Comparison of ENCODE assay signal across 15 cellular contexts in the genomic region with DNA sequence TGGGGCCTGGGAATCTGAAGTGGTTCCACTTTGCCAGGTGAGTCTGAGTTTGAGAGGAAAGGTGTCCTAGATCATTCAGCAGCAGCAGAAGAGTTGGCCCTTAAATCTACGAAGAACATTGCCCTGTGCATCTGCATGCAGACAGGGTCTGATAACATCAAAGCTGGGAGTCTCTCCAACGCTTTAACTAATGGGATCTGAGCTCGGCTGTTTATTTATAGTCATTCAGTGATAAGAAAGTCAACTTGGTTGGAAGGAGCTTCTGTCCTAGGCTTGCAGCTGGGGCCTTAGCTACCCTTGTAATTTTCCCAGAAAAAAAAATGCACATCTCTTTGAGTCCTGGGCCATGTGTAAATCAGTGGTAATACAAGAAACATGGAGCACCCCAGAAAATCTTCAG.
"Had no signal": no experiment of that assay in that cellular context is flagged by ENCODE, and none has a peak within 500 bp of the region (broad histone marks: within the 10 kb centered on the region; RNA-seq: fewer than 3 reads in every experiment).

No MANE protein-coding gene starts in this region.

- H3K36me3 ChIP-seq: gastroesophageal sphincter, sigmoid colon, spleen, thyroid gland had no signal

- H3K27ac Mint-ChIP-seq: activated CD4-positive, alpha-beta T cell treated with anti-CD3 and anti-CD28 coated beads for 36 hours; activated naive CD8-positive, alpha-beta T cell; immature natural killer cell had no signal

- H3K27ac ChIP-seq: gastroesophageal sphincter, sigmoid colon, spleen, thyroid gland had no signal

- H3K4me3 Mint-ChIP-seq: activated CD4-positive, alpha-beta T cell treated with anti-CD3 and anti-CD28 coated beads for 36 hours; activated naive CD8-positive, alpha-beta T cell; immature natural killer cell; nephron progenitor cell had no signal

- H3K4me1 ChIP-seq: gastroesophageal sphincter, sigmoid colon, spleen, thyroid gland had no signal

- DNase-seq: activated CD4-positive, alpha-beta T cell treated with anti-CD3 and anti-CD28 coated beads for 36 hours; activated CD4-positive, alpha-beta T cell treated with anti-CD3 and anti-CD28 coated beads, Interleukin-2, amount 50 U/mL, for 48 hours; activated gamma-delta T cell treated with Interleukin-2 at 50 U/mL for 16 hours; caudate nucleus; immature natural killer cell; midbrain; nephron progenitor cell; nucleus accumbens; sigmoid colon; spleen; stimulated activated naive CD4-positive, alpha-beta T cell; SW 1271; thyroid gland had no signal

- H3K9me3 ChIP-seq: sigmoid colon, spleen, thyroid gland had no signal

- H3K4me3 ChIP-seq: gastroesophageal sphincter, sigmoid colon, spleen, thyroid gland had no signal

- H3K36me3 Mint-ChIP-seq: activated naive CD8-positive, alpha-beta T cell; immature natural killer cell had no signal

- H3K4me1 Mint-ChIP-seq: activated CD4-positive, alpha-beta T cell treated with anti-CD3 and anti-CD28 coated beads for 36 hours; immature natural killer cell had no signal

- H3K27me3 Mint-ChIP-seq: activated CD4-positive, alpha-beta T cell treated with anti-CD3 and anti-CD28 coated beads for 36 hours; activated naive CD8-positive, alpha-beta T cell had no signal

- H3K27me3 ChIP-seq: gastroesophageal sphincter, sigmoid colon, thyroid gland had no signal
